In genomic region chr15:96326551-96327154, GRCh38 we compare ENCODE assay signal across 2 cellular contexts.
TF ChIP-seq lines count a peak whose summit lies in the region.

No MANE protein-coding gene starts in this region.

TF ChIP-seq in K562, 482 proteins besides CTCF, POLR2A, EP300 and RAD21 (continued from another document and continues in another):
- 0 out of 4 replicates have a peak, but pooled peaks of 1 of the 2 experiments have one; percentile 16 for TF ChIP-seq MNT (conservative IDR thresholded peaks at IDR 0.05)
- TF ChIP-seq TFAP4 (CRISPR knock-in tag; IDR thresholded peaks at IDR 0.05; ENCODE audit: borderline replicate concordance) = peak; percentile 55; the same call in 1 of the 2 replicates
- peak; percentile 87 for TF ChIP-seq SPI1 (IDR thresholded peaks at IDR 0.05; ENCODE audit: borderline replicate concordance, low read depth, low read length)
- no peak for TF ChIP-seq ATF1 (CRISPR knock-in tag; IDR thresholded peaks at IDR 0.05)
- 0 out of 2 replicates have a peak, but pooled peaks have one; percentile 31 for TF ChIP-seq ATF1 (tag; IDR thresholded peaks at IDR 0.05)
- TF ChIP-seq RBBP5 (IDR thresholded peaks at IDR 0.05; ENCODE audit: borderline replicate concordance, insufficient read depth, low read length, poor library complexity, severe bottlenecking) = peak; percentile 69
- TF ChIP-seq LCOR (CRISPR knock-in tag; IDR thresholded peaks at IDR 0.05) = 0 out of 2 replicates have a peak, but pooled peaks have one; percentile 16
- TF ChIP-seq MEIS2 (IDR thresholded peaks at IDR 0.05; ENCODE audit: partially characterized antibody) = no peak
- 0 out of 2 replicates have a peak, but pooled peaks have one; percentile 2 for TF ChIP-seq ZNF592 (IDR thresholded peaks at IDR 0.05)
- peak; percentile 13 to 61; a peak in 1 of 4 replicates for TF ChIP-seq MAZ (CRISPR knock-in tag; conservative IDR thresholded peaks at IDR 0.05 in 1 of 2, IDR thresholded peaks at IDR 0.05 in 1 of 2)
- peak; percentile 72 for TF ChIP-seq POLR2G (IDR thresholded peaks at IDR 0.05; ENCODE audit: low read depth, low read length)
- TF ChIP-seq NFRKB (IDR thresholded peaks at IDR 0.05; ENCODE audit: low read depth) = 0 out of 2 replicates have a peak, but pooled peaks have one; percentile 34
- peak; percentile 81 to 94 for TF ChIP-seq UBTF (IDR thresholded peaks at IDR 0.05; ENCODE audit: borderline replicate concordance in 1 of 2, low read depth in 2 of 2, low read length in 2 of 2)
- TF ChIP-seq CEBPG (CRISPR knock-in tag; IDR thresholded peaks at IDR 0.05) = peak; percentile 74
- peak in 1 of 2 experiments; percentile 43; a peak in 3 of 4 replicates for TF ChIP-seq CEBPG (tag; conservative IDR thresholded peaks at IDR 0.05 in 1 of 2, IDR thresholded peaks at IDR 0.05 in 1 of 2)

TF ChIP-seq in HepG2, 621 proteins besides CTCF, POLR2A, EP300 and RAD21 (continued from another document):
- TF ChIP-seq HBP1 (CRISPR knock-in tag; IDR thresholded peaks at IDR 0.05; ENCODE audit: low read depth) = 0 out of 2 replicates have a peak, but pooled peaks have one; percentile 33
- peak; percentile 44; the same call in 1 of the 2 replicates for TF ChIP-seq ZNF501 (CRISPR knock-in tag; IDR thresholded peaks at IDR 0.05)
- no peak for TF ChIP-seq YEATS4 (CRISPR knock-in tag; IDR thresholded peaks at IDR 0.05; ENCODE audit: borderline replicate concordance)
- TF ChIP-seq ZFP91 (CRISPR knock-in tag; IDR thresholded peaks at IDR 0.05; ENCODE audit: borderline replicate concordance) = peak; percentile 95; the same call in 1 of the 2 replicates
- TF ChIP-seq ZNF83 (CRISPR knock-in tag; IDR thresholded peaks at IDR 0.05; ENCODE audit: borderline replicate concordance) = no peak
- TF ChIP-seq TCF7L2 (IDR thresholded peaks at IDR 0.05; ENCODE audit: low read depth, low read length) = no peak
- TF ChIP-seq PAXIP1 (CRISPR knock-in tag; conservative IDR thresholded peaks at IDR 0.05) = peak; percentile 10; the same call in 1 of the 2 replicates
- TF ChIP-seq CEBPB (IDR thresholded peaks at IDR 0.05; ENCODE audit: borderline replicate concordance, low read depth, low read length) = peak; percentile 61; the same call in 1 of the 2 replicates
- TF ChIP-seq ZNF691 (CRISPR knock-in tag; IDR thresholded peaks at IDR 0.05; ENCODE audit: borderline replicate concordance, low read depth) = 0 out of 2 replicates have a peak, but pooled peaks have one; percentile 44
- peak; percentile 73 for TF ChIP-seq SALL1 (CRISPR knock-in tag; IDR thresholded peaks at IDR 0.05)
- TF ChIP-seq GATAD2A (CRISPR knock-in tag; IDR thresholded peaks at IDR 0.05) = no peak; the same call in 1 of the 2 replicates
- TF ChIP-seq MXD1 (CRISPR knock-in tag; IDR thresholded peaks at IDR 0.05) = 0 out of 2 replicates have a peak, but pooled peaks have one; percentile 48
- peak in 1 of 2 experiments; percentile 4; a peak in 1 of 4 replicates for TF ChIP-seq REST (IDR thresholded peaks at IDR 0.05; ENCODE audit: borderline replicate concordance in 1 of 2, low read depth in 1 of 2, low read length in 2 of 2)
- no peak for TF ChIP-seq ZFP41 (CRISPR knock-in tag; IDR thresholded peaks at IDR 0.05; ENCODE audit: borderline replicate concordance)
- no peak for TF ChIP-seq ZNF274 (CRISPR knock-in tag; IDR thresholded peaks at IDR 0.05)
- TF ChIP-seq ZNF232 (CRISPR knock-in tag; IDR thresholded peaks at IDR 0.05; ENCODE audit: borderline replicate concordance) = peak; percentile 5; the same call in 1 of the 2 replicates
- 0 out of 2 replicates have a peak, but pooled peaks have one; percentile 31 for TF ChIP-seq ZNF619 (CRISPR knock-in tag; IDR thresholded peaks at IDR 0.05)
- TF ChIP-seq ELF1 (CRISPR knock-in tag; IDR thresholded peaks at IDR 0.05) = 0 out of 2 replicates have a peak, but pooled peaks have one; percentile 8
- peak; percentile 53; the same call in 1 of the 2 replicates for TF ChIP-seq MEIS1 (CRISPR knock-in tag; IDR thresholded peaks at IDR 0.05; ENCODE audit: borderline replicate concordance)
- peak; percentile 24; the same call in 1 of the 2 replicates for TF ChIP-seq SAP130 (CRISPR knock-in tag; IDR thresholded peaks at IDR 0.05; ENCODE audit: low read depth)
- TF ChIP-seq SP5 (CRISPR knock-in tag; IDR thresholded peaks at IDR 0.05; ENCODE audit: borderline replicate concordance, low read depth) = no peak
- TF ChIP-seq ZNF441 (CRISPR knock-in tag; IDR thresholded peaks at IDR 0.05; ENCODE audit: borderline replicate concordance) = no peak
- peak; percentile 45 for TF ChIP-seq HNRNPK (IDR thresholded peaks at IDR 0.05; ENCODE audit: low read depth, low read length, poor library complexity, severe bottlenecking)
- no peak for TF ChIP-seq ZNF34 (CRISPR knock-in tag; IDR thresholded peaks at IDR 0.05; ENCODE audit: borderline replicate concordance)
- 0 out of 2 replicates have a peak, but pooled peaks have one; percentile 62 for TF ChIP-seq KDM5A (IDR thresholded peaks at IDR 0.05; ENCODE audit: borderline replicate concordance, low read length)
- TF ChIP-seq ZNF710 (CRISPR knock-in tag; IDR thresholded peaks at IDR 0.05; ENCODE audit: borderline replicate concordance) = peak; percentile 19; the same call in 1 of the 2 replicates
- no peak for TF ChIP-seq HNF4A (CRISPR knock-in tag; IDR thresholded peaks at IDR 0.05)
- no peak for TF ChIP-seq JDP2 (CRISPR knock-in tag; IDR thresholded peaks at IDR 0.05; ENCODE audit: borderline replicate concordance)
- no peak for TF ChIP-seq ZNF580 (CRISPR knock-in tag; IDR thresholded peaks at IDR 0.05; ENCODE audit: borderline replicate concordance, low read depth)
- peak; percentile 62; the same call in 1 of the 2 replicates for TF ChIP-seq KAT7 (CRISPR knock-in tag; IDR thresholded peaks at IDR 0.05; ENCODE audit: borderline replicate concordance)
